23 cellular contexts compared by ENCODE assay signal in genomic region chr10:86451604-86451960, GRCh38.
DNase-seq lines count a peak whose midpoint lies in the region; ATAC-seq lines count a peak whose summit lies in the region.
"Had no signal": no experiment of that assay in that cellular context is flagged by ENCODE, and none has a peak within 500 bp of the region (broad histone marks: within the 10 kb centered on the region; RNA-seq: fewer than 3 reads in every experiment).

No MANE protein-coding gene starts in this region.

- no peaks in the 10 kb centered on the region for H3K9me3 Mint-ChIP-seq in activated T-cell treated with anti-CD3 and anti-CD28 coated beads, Interleukin-2, amount 50 U/mL, for 24 hours
- H3K9me3 Mint-ChIP-seq: effector memory CD8-positive, alpha-beta T cell had no signal

- peaks cover 19 to 78% of the 10 kb centered on the region in 2 experiments for H3K36me3 ChIP-seq in mesenchymal stem cell (ENCODE audit: control insufficient read depth in 1 of 2, insufficient read depth in 2 of 2, low read depth in 1 of 2, low read length in 2 of 2)
- H3K36me3 ChIP-seq: uterus had no signal

- H3K27me3 Mint-ChIP-seq in activated T-cell treated with anti-CD3 and anti-CD28 coated beads, Interleukin-2, amount 50 U/mL, for 24 hours: no peaks in the 10 kb centered on the region
- H3K27me3 Mint-ChIP-seq: brain; effector memory CD8-positive, alpha-beta T cell had no signal

- DNase-seq in Caki2 (ENCODE audit: low read depth): peak; percentile 85
- no peak for DNase-seq in mesenchymal stem cell
- no peak for DNase-seq in activated T-cell treated with anti-CD3 and anti-CD28 coated beads, Interleukin-2, amount 50 U/mL, for 24 hours
- DNase-seq in activated gamma-delta T cell (lab: John Stamatoyannopoulos, UW): no peak
- DNase-seq: activated CD8-positive, alpha-beta memory T cell treated with anti-CD3 and anti-CD28 coated beads, Interleukin-2, amount 50 U/mL, for 4 hours; C1 segment of cervical spinal cord; effector memory CD8-positive, alpha-beta T cell; GF-D8; mucosa of descending colon; NCI-H1048; NCI-H2081 treated with DMSO at 0.1 percent for 48 hours; NCI-H446 treated with DMSO at 0.1 percent for 48 hours; Peyer's patch; stimulated activated CD4-positive, alpha-beta T cell treated with anti-CD3 and anti-CD28 coated beads, Interleukin-4, amount 100 ng/mL, for 24 hours; T-helper 2 cell; uterus; WERI-Rb-1 had no signal

- no peak overlapping the region for H3K4me3 ChIP-seq in mesenchymal stem cell (ENCODE audit: insufficient read depth in 1 of 2, low read depth in 1 of 2, low read length in 2 of 2)
- H3K4me3 ChIP-seq: mucosa of descending colon, Peyer's patch, smooth muscle cell, uterus had no signal

- no peak overlapping the region for H3K4ac ChIP-seq in mesenchymal stem cell (ENCODE audit: low read depth in 1 of 2, low read length in 2 of 2)

- H3K4me1 Mint-ChIP-seq in activated T-cell treated with anti-CD3 and anti-CD28 coated beads, Interleukin-2, amount 50 U/mL, for 24 hours (ENCODE audit: low read depth): peaks cover 36% of the 10 kb centered on the region
- H3K4me1 Mint-ChIP-seq: brain had no signal

- H3K4me1 ChIP-seq in mesenchymal stem cell (ENCODE audit: control insufficient read depth, insufficient read depth, low read depth, low read length): peaks cover 2% of the 10 kb centered on the region
- H3K4me1 ChIP-seq: Peyer's patch, uterus had no signal

- no peak overlapping the region for H3K14ac ChIP-seq in mesenchymal stem cell (ENCODE audit: low read length in 2 of 2)

- H3K9ac ChIP-seq in mesenchymal stem cell (ENCODE audit: low read length): no peak overlapping the region

- no CpG with 5 or more reads among the region's 4 CpGs for WGBS in mesenchymal stem cell

- in situ Hi-C loops in Caki2 (cut with HindIII; ENCODE audit: low pct_unique_long_range_greater_than_20kb, low sequenced_read_pairs): no loop called here

- no peak overlapping the region for H3K18ac ChIP-seq in mesenchymal stem cell (ENCODE audit: low read depth in 1 of 2, low read length in 2 of 2)

- H2BK5ac ChIP-seq in mesenchymal stem cell (ENCODE audit: low read depth, low read length, poor library complexity, severe bottlenecking): no peak overlapping the region

- H3K9me3 ChIP-seq in mesenchymal stem cell (ENCODE audit: control insufficient read depth, low read length): no peaks in the 10 kb centered on the region
- H3K9me3 ChIP-seq: mucosa of descending colon, Peyer's patch, uterus had no signal

- no peak overlapping the region for H2AFZ ChIP-seq in mesenchymal stem cell (ENCODE audit: low read depth, low read length)

- H3K79me1 ChIP-seq in mesenchymal stem cell (replicated peaks; ENCODE audit: low read length, poor library complexity, severe bottlenecking): peaks cover 5% of the 10 kb centered on the region

- H4K91ac ChIP-seq in mesenchymal stem cell (ENCODE audit: low read length): no peak overlapping the region

- H2BK120ac ChIP-seq in mesenchymal stem cell (ENCODE audit: low read depth, low read length): no peak overlapping the region

- H3K27me3 ChIP-seq in mesenchymal stem cell (ENCODE audit: control insufficient read depth in 1 of 2, insufficient read depth in 1 of 2, low read length in 2 of 2): no peaks in the 10 kb centered on the region
- H3K27me3 ChIP-seq: Peyer's patch, uterus had no signal

- H3K4me3 Mint-ChIP-seq in activated T-cell treated with anti-CD3 and anti-CD28 coated beads, Interleukin-2, amount 50 U/mL, for 24 hours: no peak overlapping the region
- H3K4me3 Mint-ChIP-seq: brain; effector memory CD8-positive, alpha-beta T cell had no signal

- ATAC-seq in GM21619 (IDR thresholded peaks at IDR 0.05; ENCODE audit: unreplicated experiment): peak; percentile 60
- peak; percentile 68 for ATAC-seq in HG03571 (IDR thresholded peaks at IDR 0.05; ENCODE audit: unreplicated experiment)
- no peak for ATAC-seq in GM21360 (IDR thresholded peaks at IDR 0.05; ENCODE audit: unreplicated experiment)
- no peak for ATAC-seq in HG03439 (IDR thresholded peaks at IDR 0.05; ENCODE audit: unreplicated experiment)
- ATAC-seq: effector memory CD8-positive, alpha-beta T cell; mucosa of descending colon had no signal

- H3K36me3 Mint-ChIP-seq in activated T-cell treated with anti-CD3 and anti-CD28 coated beads, Interleukin-2, amount 50 U/mL, for 24 hours (ENCODE audit: low read depth): peaks cover 95% of the 10 kb centered on the region

- H2BK15ac ChIP-seq in mesenchymal stem cell (ENCODE audit: low read depth, poor library complexity, severe bottlenecking): no peak overlapping the region

- no peak overlapping the region for H3K4me2 ChIP-seq in mesenchymal stem cell (ENCODE audit: low read length, poor library complexity, severe bottlenecking)
- H3K4me2 ChIP-seq: smooth muscle cell had no signal

- no peak overlapping the region for H4K8ac ChIP-seq in mesenchymal stem cell (ENCODE audit: low read length)

- H3K23ac ChIP-seq in mesenchymal stem cell (ENCODE audit: low read length in 2 of 2): no peak overlapping the region

- peak overlapping the region; percentile 69 for H3K27ac ChIP-seq in mesenchymal stem cell (ENCODE audit: low read length, poor library complexity, severe bottlenecking)
- H3K27ac ChIP-seq: Peyer's patch, uterus, WERI-Rb-1 had no signal

- no peak overlapping the region for H2BK12ac ChIP-seq in mesenchymal stem cell (ENCODE audit: low read length in 2 of 2)

- H3K27ac Mint-ChIP-seq in activated T-cell treated with anti-CD3 and anti-CD28 coated beads, Interleukin-2, amount 50 U/mL, for 24 hours: no peak overlapping the region
- H3K27ac Mint-ChIP-seq: brain had no signal

- H2AK5ac ChIP-seq in mesenchymal stem cell (ENCODE audit: low read length, severe bottlenecking): no peak overlapping the region

Comparison
In these comparisons a context has a peak if more than half of its experiments do, and no peak if none do; other contexts are left out.
1. ATAC-seq: peak in GM21619 (single experiment) and HG03571 (single experiment); none in GM21360 (single experiment) and HG03439 (single experiment).